ENCODE assay signal across 8 cellular contexts in the genomic region with DNA sequence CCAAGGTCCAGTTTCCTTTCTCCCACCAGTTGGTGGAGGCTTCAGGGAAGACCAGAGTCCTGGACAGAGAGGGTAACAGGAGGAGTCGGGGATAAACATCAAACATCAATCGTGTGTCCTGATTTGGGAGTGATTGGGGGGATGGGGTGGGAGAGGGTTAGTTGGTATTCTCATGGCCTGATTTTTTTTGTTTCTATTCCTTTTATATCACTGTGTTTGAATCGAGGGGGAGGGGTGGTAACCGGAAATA. TPM values are rescaled to one million over a fixed set of nuclear protein-coding genes. Genes with fewer than 3 reads are reported as not detected.
A peak's percentile ranks its signal among the peaks of the same experiment; 100 is the strongest.
DNase-seq lines count a peak whose midpoint lies in the region; ATAC-seq and TF ChIP-seq lines count a peak whose summit lies in the region.

No MANE protein-coding gene starts in this region.

- H3K27me3 ChIP-seq in ascending aorta (no peaks in the 10 kb centered on the region), transverse colon (no peaks in the 10 kb centered on the region)

- H3K9me3 ChIP-seq in ascending aorta (no peaks in the 10 kb centered on the region), transverse colon (no peaks in the 10 kb centered on the region)

- DNase-seq in activated naive CD4-positive, alpha-beta T cell treated with Interleukin-2 at 50 U/mL for 16 hours = no peak
- DNase-seq in ascending aorta (ENCODE audit: low spot score in 2 of 2) (no peak), mesothelial cell of epicardium (ENCODE audit: low spot score in 2 of 2, unreplicated experiment in 2 of 2) (no peak), transverse colon (no peak), ureter (ENCODE audit: low spot score) (no peak), OCI-M2 (lab: John Stamatoyannopoulos, UW; ENCODE audit: unreplicated experiment) (no peak)

- peaks cover 20% of the 10 kb centered on the region for H3K36me3 Mint-ChIP-seq in activated naive CD4-positive, alpha-beta T cell treated with anti-CD3 and anti-CD28 coated beads, Interleukin-2, amount 50 U/mL, for 24 hours
- H3K36me3 Mint-ChIP-seq in mesothelial cell of epicardium = peaks cover 16% of the 10 kb centered on the region

- intact Hi-C loops in ascending aorta (cut with DNase I) (loop anchor here (5.0 kb wide), 2 partner anchors 113 to 232 kb away; a partner anchor contains a TSS), transverse colon (cut with DNase I; ENCODE audit: low total_unique reads) (no loop called here)

- no peak for TF ChIP-seq POLR2A in transverse colon (IDR thresholded peaks at IDR 0.05)

- 0 to 3% methylated on average over 3 to 4 of the region's 4 CpGs for WGBS in transverse colon (ENCODE audit: low coverage in 1 of 2), 2 donors

- H3K4me1 ChIP-seq in ascending aorta (peaks cover 9 to 39% of the 10 kb centered on the region in 2 donors), transverse colon (peaks cover 25 to 60% (median 48%) of the 10 kb centered on the region in 4 donors)

- H3K4me3 Mint-ChIP-seq in activated naive CD4-positive, alpha-beta T cell treated with anti-CD3 and anti-CD28 coated beads, Interleukin-2, amount 50 U/mL, for 24 hours = peak overlapping the region; percentile 100
- peak overlapping the region; percentile 99 for H3K4me3 Mint-ChIP-seq in mesothelial cell of epicardium

- H3K4me1 Mint-ChIP-seq in activated naive CD4-positive, alpha-beta T cell treated with anti-CD3 and anti-CD28 coated beads, Interleukin-2, amount 50 U/mL, for 24 hours = peaks cover 57% of the 10 kb centered on the region
- peaks cover 63% of the 10 kb centered on the region for H3K4me1 Mint-ChIP-seq in mesothelial cell of epicardium

- no peak for TF ChIP-seq CTCF in ascending aorta (IDR thresholded peaks at IDR 0.05)
- TF ChIP-seq CTCF in mesothelial cell of epicardium (IDR thresholded peaks at IDR 0.05; ENCODE audit: unreplicated experiment) = no peak
- no peak for TF ChIP-seq CTCF in transverse colon (IDR thresholded peaks at IDR 0.05)

- no peak for TF ChIP-seq EP300 in transverse colon (IDR thresholded peaks at IDR 0.05; ENCODE audit: low read depth)

- no peak overlapping the region for H3K27ac ChIP-seq in ascending aorta
- peak overlapping the region; percentile 76 to 88 (median 80) for H3K27ac ChIP-seq in transverse colon

- no peaks in the 10 kb centered on the region for H3K9me3 Mint-ChIP-seq in activated naive CD4-positive, alpha-beta T cell treated with anti-CD3 and anti-CD28 coated beads, Interleukin-2, amount 50 U/mL, for 24 hours
- H3K9me3 Mint-ChIP-seq in mesothelial cell of epicardium = no peaks in the 10 kb centered on the region

- peaks cover 18 to 21% of the 10 kb centered on the region in 2 donors for H3K36me3 ChIP-seq in ascending aorta
- peaks cover 0 to 6% (median 1%) of the 10 kb centered on the region in 4 donors for H3K36me3 ChIP-seq in transverse colon

- ATAC-seq in GM21576 (IDR thresholded peaks at IDR 0.05; ENCODE audit: unreplicated experiment) = no peak

- H3K27me3 Mint-ChIP-seq in activated naive CD4-positive, alpha-beta T cell treated with anti-CD3 and anti-CD28 coated beads, Interleukin-2, amount 50 U/mL, for 24 hours = no peaks in the 10 kb centered on the region
- no peaks in the 10 kb centered on the region for H3K27me3 Mint-ChIP-seq in mesothelial cell of epicardium (ENCODE audit: low read depth)

- peak overlapping the region; percentile 84 for H3K27ac Mint-ChIP-seq in activated naive CD4-positive, alpha-beta T cell treated with anti-CD3 and anti-CD28 coated beads, Interleukin-2, amount 50 U/mL, for 24 hours
- H3K27ac Mint-ChIP-seq in mesothelial cell of epicardium = peak overlapping the region; percentile 85

- H3K4me3 ChIP-seq in ascending aorta (peak overlapping the region; percentile 49 to 59), transverse colon (peak overlapping the region in 3 of 4 donors; percentile 58 to 83 (median 75))

- in situ Hi-C loops in transverse colon (cut with MboI; ENCODE audit: low pct_ligation_motif_present in 1 of 4, low pct_unique_long_range_greater_than_20kb in 1 of 4, low sequenced_read_pairs in 3 of 4) = no loop called here

RNA-seq across cellular contexts. Expression of a gene that starts 0.4 kb away (rescaled TPM):
- total RNA-seq in ascending aorta = not detected
- 15.0 to 15.3 TPM (median 15.1 TPM) in 3 replicates for total RNA-seq in mesothelial cell of epicardium
- 10 to 100 TPM; 34.3 to 65.7 (median 43.1) TPM for total RNA-seq in transverse colon
- total RNA-seq in ureter = 28.6 TPM

RNA-seq across cellular contexts. Expression of a gene that starts 3.4 kb away (rescaled TPM):
- total RNA-seq in ascending aorta = 59.7 TPM
- total RNA-seq in mesothelial cell of epicardium = 138 to 140 TPM (median 140 TPM) in 3 replicates
- 10 to 100 TPM; 38.2 to 99.9 (median 60.5) TPM for total RNA-seq in transverse colon
- total RNA-seq in ureter = 60.7 TPM

RNA-seq across cellular contexts. Expression of a gene that starts 3.6 kb away (rescaled TPM):
- total RNA-seq in ascending aorta = 21.6 TPM
- total RNA-seq in mesothelial cell of epicardium = 67.6 to 70.4 TPM (median 70.3 TPM) in 3 replicates
- total RNA-seq in transverse colon = 10 to 100 TPM; 26.9 to 31.9 (median 29.4) TPM
- total RNA-seq in ureter = 50.8 TPM

RNA-seq across cellular contexts. Expression of a gene that starts 4.2 kb away (rescaled TPM):
- total RNA-seq in ascending aorta (28.5 TPM), mesothelial cell of epicardium (55.8 to 59.0 TPM (median 56.0 TPM) in 3 replicates), transverse colon (10 to 100 TPM; 10.8 to 29.9 (median 19.9) TPM), ureter (50.6 TPM)

RNA-seq across cellular contexts. Expression of a gene that starts 11.8 kb away (rescaled TPM):
- total RNA-seq in ascending aorta = 0.11 TPM
- total RNA-seq in mesothelial cell of epicardium = 12.6 to 14.4 TPM (median 14.2 TPM) in 3 replicates
- under 1 TPM in 3 of 4 donors, not detected in 1; 0.14 to 0.79 (median 0.75) TPM for total RNA-seq in transverse colon
- 0.96 TPM for total RNA-seq in ureter

Comparison
In these comparisons a context has a peak if more than half of its experiments do, and no peak if none do; other contexts are left out.
1. H3K27ac ChIP-seq: peak in transverse colon (4 of 4); none in ascending aorta (0 of 2).
2. RNA of a gene that starts 0.4 kb away (total RNA-seq): 34.3 to 65.7 TPM in transverse colon, 28.6 TPM in ureter (single experiment) and 15.0 to 15.3 TPM in mesothelial cell of epicardium; not detected in ascending aorta (single experiment); every median in the first group is over 10 times any median in the second.